Comparison of ENCODE assay signal across 9 cellular contexts in genomic region chr3:45677045-45677436, GRCh38. TPM values are rescaled to one million over a fixed set of nuclear protein-coding genes. Genes with fewer than 3 reads are reported as not detected.
A peak's percentile ranks its signal among the peaks of the same experiment; 100 is the strongest.
DNase-seq lines count a peak whose midpoint lies in the region; ATAC-seq and TF ChIP-seq lines count a peak whose summit lies in the region.
"Had no signal": no experiment of that assay in that cellular context is flagged by ENCODE, and none has a peak within 500 bp of the region (broad histone marks: within the 10 kb centered on the region; RNA-seq: fewer than 3 reads in every experiment).

No MANE protein-coding gene starts in this region.

- peaks cover 2% of the 10 kb centered on the region for H3K36me3 ChIP-seq in A673 (ENCODE audit: insufficient read depth, low read length, poor library complexity, severe bottlenecking)

- no peaks in the 10 kb centered on the region for H3K9me3 ChIP-seq in A673 (ENCODE audit: low read depth, low read length, poor library complexity, severe bottlenecking)
- H3K9me3 ChIP-seq: tibial artery had no signal

- H3K4me3 ChIP-seq in A673 (ENCODE audit: low read depth, low read length, poor library complexity, severe bottlenecking), result no peak overlapping the region
- H3K4me3 ChIP-seq: tibial artery had no signal

- DNase-seq in A673 (ENCODE audit: low spot score) (peak; percentile 30), NOMO-1 (lab: John Stamatoyannopoulos, UW; ENCODE audit: unreplicated experiment in 2 of 2) (peak; percentile 66 to 79), left ventricle myocardium superior (no peak), GM13977 (ENCODE audit: low spot score) (no peak), DMS79 treated with DMSO at 0.1 percent for 48 hours (lab: John Stamatoyannopoulos, UW) (no peak)
- DNase-seq in activated naive CD4-positive, alpha-beta T cell treated with Interleukin-2 at 50 U/mL for 16 hours, result peak; percentile 56
- peak; percentile 58 for DNase-seq in stimulated activated CD4-positive, alpha-beta T cell treated with anti-CD3 and anti-CD28 coated beads, Interleukin-4, amount 100 ng/mL, for 24 hours

- BruUV-seq in A673 (replicated peaks; lab: Mats Ljungman, UMichigan), result no TSS peak

- CTCF ChIA-PET in A673 (lab: Charles Lee), result no interaction called here

- TF ChIP-seq CTCF in A673 (conservative IDR thresholded peaks at IDR 0.05; ENCODE audit: low read depth, low read length) (no peak), GM13977 (IDR thresholded peaks at IDR 0.05; ENCODE audit: extremely low read depth, insufficient read depth, missing control alignments) (no peak)

- H3K4me1 ChIP-seq in A673 (ENCODE audit: insufficient read depth, low read length, poor library complexity, severe bottlenecking), result peaks cover 14% of the 10 kb centered on the region

- peak overlapping the region; percentile 68 for H3K27ac ChIP-seq in A673 (ENCODE audit: low read depth, low read length, poor library complexity, severe bottlenecking)
- H3K27ac ChIP-seq: tibial artery had no signal

- no peaks in the 10 kb centered on the region for H3K27me3 ChIP-seq in A673 (replicated peaks; ENCODE audit: insufficient read depth, low read depth, low read length, poor library complexity)
- H3K27me3 ChIP-seq: tibial artery had no signal

- in situ Hi-C loops in GM13977 (cut with MboI; ENCODE audit: low pct_unique_long_range_greater_than_20kb, low sequenced_read_pairs, unreplicated experiment), result no loop called here

- ATAC-seq in left ventricle myocardium superior (peak; percentile 69), GM19455 (IDR thresholded peaks at IDR 0.05; ENCODE audit: unreplicated experiment) (no peak)

- POLR2A ChIA-PET in A673 (lab: Charles Lee; ENCODE audit: low non-redundant PET), result no interaction called here

- intact Hi-C loops in A673 (cut with micrococcal nuclease; ENCODE audit: unreplicated experiment) (no loop called here), left ventricle myocardium superior (cut with micrococcal nuclease) (no loop called here)

RNA-seq across cellular contexts. Expression of gene SACM1L, which starts 12.2 kb away (rescaled TPM):
- 29.8 and 32.8 TPM in 2 replicates for total RNA-seq in A673 (2021)
- 23.6 TPM for total RNA-seq in left ventricle myocardium superior

Comparison
In these comparisons a context has a peak if more than half of its experiments do, and no peak if none do; other contexts are left out.
1. DNase-seq: peak in A673 (single experiment), NOMO-1 (2 of 2), activated naive CD4-positive, alpha-beta T cell treated with Interleukin-2 at 50 U/mL for 16 hours (single experiment) and stimulated activated CD4-positive, alpha-beta T cell treated with anti-CD3 and anti-CD28 coated beads, Interleukin-4, amount 100 ng/mL, for 24 hours (single experiment); none in left ventricle myocardium superior (single experiment), GM13977 (single experiment) and DMS79 treated with DMSO at 0.1 percent for 48 hours (single experiment).